Comparison of ENCODE assay signal across 18 cellular contexts in the genomic region with DNA sequence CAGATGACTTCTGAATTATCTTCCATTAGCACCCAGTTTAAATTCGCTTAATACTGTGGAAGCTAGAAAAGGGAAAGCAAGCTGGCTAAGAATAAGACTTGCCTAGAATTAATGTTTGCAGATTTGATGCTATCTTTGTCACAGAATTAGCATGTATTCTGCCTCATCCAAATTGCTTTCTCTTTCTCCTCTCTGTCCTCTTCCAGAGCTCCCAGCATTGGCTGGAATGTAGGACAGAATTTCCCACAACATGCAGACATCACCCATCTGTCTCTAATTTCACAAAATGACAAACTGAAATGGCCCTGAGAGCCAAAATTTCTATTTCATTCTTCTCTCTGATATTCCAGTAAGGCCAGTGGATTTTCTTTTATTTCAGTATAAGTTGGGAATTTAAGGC.
A peak's percentile ranks its signal among the peaks of the same experiment; 100 is the strongest.
DNase-seq lines count a peak whose midpoint lies in the region; ATAC-seq, FAIRE-seq and TF ChIP-seq lines count a peak whose summit lies in the region.
"Had no signal": no experiment of that assay in that cellular context is flagged by ENCODE, and none has a peak within 500 bp of the region (broad histone marks: within the 10 kb centered on the region; RNA-seq: fewer than 3 reads in every experiment).

No MANE protein-coding gene starts in this region.

- no peak overlapping the region; the same call in 1 of the 2 replicates for H3K27ac Mint-ChIP-seq in WTC11
- H3K27ac Mint-ChIP-seq: CD14-positive monocyte had no signal

- intact Hi-C loops in tibial artery (cut with DNase I; ENCODE audit: low total_unique reads), result no loop called here

- peak; percentile 4 for FAIRE-seq in endometrium (lab: Jason Lieb, UNC)
- FAIRE-seq in GM12891 (lab: Jason Lieb, UNC), result no peak

- TF ChIP-seq CTCF in WTC11 (IDR thresholded peaks at IDR 0.05) (no peak), tibial artery (IDR thresholded peaks at IDR 0.05) (no peak)

- no peak overlapping the region for H3K4me2 ChIP-seq in Karpas-422 (ENCODE audit: low read depth, low read length, poor library complexity, severe bottlenecking)

- peaks cover 0 to 70% (median 30%) of the 10 kb centered on the region in 4 donors for H3K4me1 ChIP-seq in tibial artery
- H3K4me1 ChIP-seq in Karpas-422 (ENCODE audit: low read length), result no peaks in the 10 kb centered on the region

- H2AFZ ChIP-seq in Karpas-422 (ENCODE audit: low read length), result no peak overlapping the region
- H2AFZ ChIP-seq: GM23248 had no signal

- H3K27me3 ChIP-seq in tibial artery, result no peaks in the 10 kb centered on the region
- H3K27me3 ChIP-seq in Karpas-422 (ENCODE audit: low read length), result no peaks in the 10 kb centered on the region

- no peak overlapping the region for H3K9ac ChIP-seq in Karpas-422 (ENCODE audit: low read length)
- H3K9ac ChIP-seq: GM23248 had no signal

- POLR2A ChIA-PET in WTC11 (lab: Charles Lee), result no interaction called here

- H3K79me2 ChIP-seq in Karpas-422 (ENCODE audit: low read length), result no peaks in the 10 kb centered on the region

- H3K9me3 Mint-ChIP-seq in WTC11, result peaks cover 2% of the 10 kb centered on the region; the same call in 1 of the 2 replicates

- peak; percentile 62 for ATAC-seq in WTC11
- ATAC-seq: HCT116, SK-N-SH treated with all-trans-retinoic acid at 6 μM for 48 hours had no signal

- H3K4me3 ChIP-seq in tibial artery (no peak overlapping the region), Karpas-422 (ENCODE audit: low read length) (no peak overlapping the region)
- H3K4me3 ChIP-seq: GM23248 had no signal

- H3K36me3 Mint-ChIP-seq in WTC11, result no peaks in the 10 kb centered on the region
- H3K36me3 Mint-ChIP-seq: CD14-positive monocyte had no signal

- no peaks in the 10 kb centered on the region for H3K9me2 ChIP-seq in Karpas-422 (replicated peaks; ENCODE audit: insufficient read depth, low read length)

- TF ChIP-seq POLR2A in GM12891 (IDR thresholded peaks at IDR 0.05; ENCODE audit: low read depth, low read length), result no peak

- H3K27me3 Mint-ChIP-seq in WTC11 (ENCODE audit: low read depth), result no peaks in the 10 kb centered on the region

- CTCF ChIA-PET in WTC11 (lab: Charles Lee), result no interaction called here

- H3K4me3 Mint-ChIP-seq in WTC11, result no peak overlapping the region
- H3K4me3 Mint-ChIP-seq: CD14-positive monocyte had no signal

- no peaks in the 10 kb centered on the region for H4K20me1 ChIP-seq in Karpas-422 (ENCODE audit: insufficient read depth, low read depth, low read length)

- H3K36me3 ChIP-seq in tibial artery (no peaks in the 10 kb centered on the region), Karpas-422 (ENCODE audit: insufficient read depth, low read length) (no peaks in the 10 kb centered on the region)

- peaks cover 27% of the 10 kb centered on the region for H3K4me1 Mint-ChIP-seq in WTC11
- H3K4me1 Mint-ChIP-seq: CD14-positive monocyte had no signal

- DNase-seq in WTC11 (ENCODE audit: low spot score) (no peak), middle frontal gyrus (ENCODE audit: extremely low spot score, low spot score) (peak; percentile 22), tibial artery (no peak), Karpas-422 (no peak), GM12891 (ENCODE audit: insufficient read length, low spot score) (no peak)
- DNase-seq in NK-92 treated with Interleukin-12 subunit alpha and Interleukin-12 subunit beta, amount 100 ng/mL, for 24 hours (lab: John Stamatoyannopoulos, UW), result no peak
- DNase-seq: AML-193, DMS79 treated with DMSO at 0.1 percent for 48 hours, GM23248, MM.1S, NCI-H1092, NCI-H146, NCI-H2081 treated with DMSO at 0.1 percent for 48 hours, SIG-M5 had no signal

- H3K27ac ChIP-seq in tibial artery (peak overlapping the region; percentile 62 to 72), Karpas-422 (ENCODE audit: low read length) (no peak overlapping the region)
- H3K27ac ChIP-seq: GM23248 had no signal

- H3K9me3 ChIP-seq in tibial artery, result no peaks in the 10 kb centered on the region
- no peaks in the 10 kb centered on the region for H3K9me3 ChIP-seq in Karpas-422 (ENCODE audit: low read length)

TF ChIP-seq in WTC11, 78 proteins besides CTCF, POLR2A, EP300 and RAD21 (continues in another document):
- TF ChIP-seq FOXJ3 (CRISPR knock-in tag; IDR thresholded peaks at IDR 0.05; ENCODE audit: borderline replicate concordance) (no peak), PRRX2 (CRISPR knock-in tag; IDR thresholded peaks at IDR 0.05) (no peak), IRF2 (CRISPR knock-in tag; IDR thresholded peaks at IDR 0.05; ENCODE audit: borderline replicate concordance, low read depth) (no peak), GTF2I (CRISPR knock-in tag; conservative IDR thresholded peaks at IDR 0.05) (no peak), ATF1 (CRISPR knock-in tag; IDR thresholded peaks at IDR 0.05) (no peak)
- TF ChIP-seq, protein P1, sequence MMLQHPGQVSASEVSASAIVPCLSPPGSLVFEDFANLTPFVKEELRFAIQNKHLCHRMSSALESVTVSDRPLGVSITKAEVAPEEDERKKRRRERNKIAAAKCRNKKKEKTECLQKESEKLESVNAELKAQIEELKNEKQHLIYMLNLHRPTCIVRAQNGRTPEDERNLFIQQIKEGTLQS (CRISPR knock-in tag; conservative IDR thresholded peaks at IDR 0.05), result no peak
- TF ChIP-seq, protein P2, sequence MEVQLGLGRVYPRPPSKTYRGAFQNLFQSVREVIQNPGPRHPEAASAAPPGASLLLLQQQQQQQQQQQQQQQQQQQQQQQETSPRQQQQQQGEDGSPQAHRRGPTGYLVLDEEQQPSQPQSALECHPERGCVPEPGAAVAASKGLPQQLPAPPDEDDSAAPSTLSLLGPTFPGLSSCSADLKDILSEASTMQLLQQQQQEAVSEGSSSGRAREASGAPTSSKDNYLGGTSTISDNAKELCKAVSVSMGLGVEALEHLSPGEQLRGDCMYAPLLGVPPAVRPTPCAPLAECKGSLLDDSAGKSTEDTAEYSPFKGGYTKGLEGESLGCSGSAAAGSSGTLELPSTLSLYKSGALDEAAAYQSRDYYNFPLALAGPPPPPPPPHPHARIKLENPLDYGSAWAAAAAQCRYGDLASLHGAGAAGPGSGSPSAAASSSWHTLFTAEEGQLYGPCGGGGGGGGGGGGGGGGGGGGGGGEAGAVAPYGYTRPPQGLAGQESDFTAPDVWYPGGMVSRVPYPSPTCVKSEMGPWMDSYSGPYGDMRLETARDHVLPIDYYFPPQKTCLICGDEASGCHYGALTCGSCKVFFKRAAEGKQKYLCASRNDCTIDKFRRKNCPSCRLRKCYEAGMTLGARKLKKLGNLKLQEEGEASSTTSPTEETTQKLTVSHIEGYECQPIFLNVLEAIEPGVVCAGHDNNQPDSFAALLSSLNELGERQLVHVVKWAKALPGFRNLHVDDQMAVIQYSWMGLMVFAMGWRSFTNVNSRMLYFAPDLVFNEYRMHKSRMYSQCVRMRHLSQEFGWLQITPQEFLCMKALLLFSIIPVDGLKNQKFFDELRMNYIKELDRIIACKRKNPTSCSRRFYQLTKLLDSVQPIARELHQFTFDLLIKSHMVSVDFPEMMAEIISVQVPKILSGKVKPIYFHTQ (CRISPR knock-in tag; IDR thresholded peaks at IDR 0.05), result no peak

TF ChIP-seq in GM12891, 5 proteins besides CTCF, POLR2A, EP300 and RAD21:
- TF ChIP-seq POU2F2 (IDR thresholded peaks at IDR 0.05; ENCODE audit: low read depth, low read length), result no peak
- no peak for TF ChIP-seq POLR2AphosphoS5 (IDR thresholded peaks at IDR 0.05; ENCODE audit: low read depth, low read length)
TF ChIP-seq in GM12891: peak in this region for 0.
